In the genomic region with DNA sequence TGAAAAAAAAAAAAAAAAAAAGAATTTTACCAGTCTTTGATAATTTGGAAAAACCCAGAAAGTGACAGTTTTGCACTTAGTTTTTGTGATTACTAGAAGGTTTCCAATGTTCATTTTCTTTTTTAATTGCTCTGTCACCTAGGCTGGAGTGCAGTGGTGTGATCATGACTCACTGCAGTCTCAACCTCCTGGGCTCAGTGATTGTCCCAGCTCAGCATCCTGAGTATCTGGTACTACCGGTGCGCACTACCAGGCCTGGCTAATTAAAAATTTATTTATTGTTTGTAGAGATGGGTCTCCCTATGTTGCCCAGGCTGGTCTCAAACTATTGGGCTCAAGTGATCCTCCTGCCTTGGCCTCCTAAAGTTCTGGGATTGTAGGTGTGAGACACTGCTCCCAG, we compare ENCODE assay signal across 20 cellular contexts. TPM values are rescaled to one million over a fixed set of nuclear protein-coding genes. Genes with fewer than 3 reads are reported as not detected.
A peak's percentile ranks its signal among the peaks of the same experiment; 100 is the strongest.
DNase-seq lines count a peak whose midpoint lies in the region; ATAC-seq and TF ChIP-seq lines count a peak whose summit lies in the region.
"Had no signal": no experiment of that assay in that cellular context is flagged by ENCODE, and none has a peak within 500 bp of the region (broad histone marks: within the 10 kb centered on the region; RNA-seq: fewer than 3 reads in every experiment).

No MANE protein-coding gene starts in this region.

- no peak for TF ChIP-seq CTCF in activated CD8-positive, alpha-beta T cell treated with anti-CD3 and anti-CD28 coated beads for 36 hours (IDR thresholded peaks at IDR 0.05)
- TF ChIP-seq CTCF in HFFc6 (IDR thresholded peaks at IDR 0.05) (no peak), natural killer cell (IDR thresholded peaks at IDR 0.05) (no peak)

- peak; percentile 19 for DNase-seq in activated CD8-positive, alpha-beta T cell treated with anti-CD3 and anti-CD28 coated beads for 36 hours
- no peak for DNase-seq in activated CD8-positive, alpha-beta T cell treated with anti-CD3 and anti-CD28 coated beads, Interleukin-2, amount 10 ng/mL, durations not matched to agents 7 days and 5 days
- no peak for DNase-seq in CD4-positive, CD25-positive, alpha-beta regulatory T cell
- DNase-seq in HFFc6, result no peak
- DNase-seq in immature natural killer cell, result no peak
- DNase-seq in T-cell, result no peak
- no peak for DNase-seq in natural killer cell
- DNase-seq: DMS 273 treated with DMSO at 0.1 percent for 48 hours, H9, MV-4-11, NCI-H1417 treated with DMSO at 0.1 percent for 48 hours, NCI-H1930, NCI-H2171, NCI-H446, NCI-H69, RPMI8226 had no signal

- peaks cover 3% of the 10 kb centered on the region for H3K36me3 Mint-ChIP-seq in activated CD8-positive, alpha-beta T cell treated with anti-CD3 and anti-CD28 coated beads for 36 hours (ENCODE audit: low read depth)
- peaks cover 3% of the 10 kb centered on the region for H3K36me3 Mint-ChIP-seq in activated CD8-positive, alpha-beta T cell treated with anti-CD3 and anti-CD28 coated beads, Interleukin-2, amount 10 ng/mL, durations not matched to agents 7 days and 5 days (ENCODE audit: low read depth)
- no peaks in the 10 kb centered on the region for H3K36me3 Mint-ChIP-seq in CD4-positive, CD25-positive, alpha-beta regulatory T cell
- no peaks in the 10 kb centered on the region for H3K36me3 Mint-ChIP-seq in HFFc6 (ENCODE audit: low read depth)
- H3K36me3 Mint-ChIP-seq in immature natural killer cell, result peaks cover 0 to 5% (median 0%) of the 10 kb centered on the region in 3 donors
- no peaks in the 10 kb centered on the region for H3K36me3 Mint-ChIP-seq in T-cell
- no peaks in the 10 kb centered on the region for H3K36me3 Mint-ChIP-seq in natural killer cell

- POLR2A ChIA-PET in activated CD8-positive, alpha-beta T cell treated with anti-CD3 and anti-CD28 coated beads for 36 hours (lab: Charles Lee), result no interaction called here
- POLR2A ChIA-PET in activated CD8-positive, alpha-beta T cell treated with anti-CD3 and anti-CD28 coated beads, Interleukin-2, amount 10 ng/mL, durations not matched to agents 7 days and 5 days (lab: Charles Lee), result interaction anchor here (0.8 to 1.2 kb wide), 2 partner anchors 35 to 50 kb away, joined by 3 to 4 read pairs; a partner anchor contains a TSS
- POLR2A ChIA-PET in T-cell (lab: Charles Lee), result no interaction called here

- no peak overlapping the region for H3K4me3 ChIP-seq in CD4-positive, CD25-positive, alpha-beta regulatory T cell (ENCODE audit: low read depth, low read length)
- H3K4me3 ChIP-seq: A549; BLaER1 treated with 17β-estradiol and CSF1 and Interleukin-3, amounts not matched to agents 10 nM and 100 nM had no signal

- ATAC-seq in activated CD8-positive, alpha-beta T cell treated with anti-CD3 and anti-CD28 coated beads for 36 hours, result no peak
- no peak for ATAC-seq in activated CD8-positive, alpha-beta T cell treated with anti-CD3 and anti-CD28 coated beads, Interleukin-2, amount 10 ng/mL, durations not matched to agents 7 days and 5 days
- ATAC-seq in CD4-positive, CD25-positive, alpha-beta regulatory T cell (ENCODE audit: low read depth in 2 of 2), result no peak
- ATAC-seq in esophagus mucosa, result peak; percentile 56
- no peak for ATAC-seq in T-cell (replicated peaks in 1 of 4)
- no peak for ATAC-seq in natural killer cell
- ATAC-seq: A549 had no signal

- CTCF ChIA-PET in activated CD8-positive, alpha-beta T cell treated with anti-CD3 and anti-CD28 coated beads for 36 hours (lab: Charles Lee), result interaction anchor here (1.2 kb wide), 1 partner anchor 50 kb away, joined by 3 read pairs; no protein-coding TSS in a partner anchor
- CTCF ChIA-PET in activated CD8-positive, alpha-beta T cell treated with anti-CD3 and anti-CD28 coated beads, Interleukin-2, amount 10 ng/mL, durations not matched to agents 7 days and 5 days (lab: Charles Lee), result interaction anchor here (1.0 kb wide), 1 partner anchor 40 kb away, joined by 3 read pairs; no protein-coding TSS in a partner anchor
- CTCF ChIA-PET in T-cell (lab: Charles Lee), result interaction anchor here (0.7 to 1.2 kb wide), 2 partner anchors 10 to 40 kb away, joined by 3 to 8 read pairs; no protein-coding TSS in a partner anchor

- H3K9me3 Mint-ChIP-seq in activated CD8-positive, alpha-beta T cell treated with anti-CD3 and anti-CD28 coated beads for 36 hours, result no peaks in the 10 kb centered on the region
- no peaks in the 10 kb centered on the region for H3K9me3 Mint-ChIP-seq in activated CD8-positive, alpha-beta T cell treated with anti-CD3 and anti-CD28 coated beads, Interleukin-2, amount 10 ng/mL, durations not matched to agents 7 days and 5 days (ENCODE audit: insufficient read depth)
- H3K9me3 Mint-ChIP-seq in CD4-positive, CD25-positive, alpha-beta regulatory T cell, result no peaks in the 10 kb centered on the region
- H3K9me3 Mint-ChIP-seq in HFFc6, result no peaks in the 10 kb centered on the region
- no peaks in the 10 kb centered on the region for H3K9me3 Mint-ChIP-seq in immature natural killer cell
- no peaks in the 10 kb centered on the region for H3K9me3 Mint-ChIP-seq in T-cell
- no peaks in the 10 kb centered on the region for H3K9me3 Mint-ChIP-seq in natural killer cell
- H3K9me3 Mint-ChIP-seq: H9 had no signal

- intact Hi-C loops in activated CD8-positive, alpha-beta T cell treated with anti-CD3 and anti-CD28 coated beads for 36 hours (cut with micrococcal nuclease), result no loop called here
- intact Hi-C loops in natural killer cell (cut with micrococcal nuclease), result no loop called here

- no peak overlapping the region for H3K4me3 Mint-ChIP-seq in activated CD8-positive, alpha-beta T cell treated with anti-CD3 and anti-CD28 coated beads for 36 hours
- H3K4me3 Mint-ChIP-seq in activated CD8-positive, alpha-beta T cell treated with anti-CD3 and anti-CD28 coated beads, Interleukin-2, amount 10 ng/mL, durations not matched to agents 7 days and 5 days, result no peak overlapping the region
- peak overlapping the region in 3 of 4 donors; percentile 16 to 38 (median 29) for H3K4me3 Mint-ChIP-seq in CD4-positive, CD25-positive, alpha-beta regulatory T cell
- no peak overlapping the region for H3K4me3 Mint-ChIP-seq in HFFc6
- H3K4me3 Mint-ChIP-seq in immature natural killer cell, result no peak overlapping the region
- H3K4me3 Mint-ChIP-seq in T-cell, result no peak overlapping the region
- H3K4me3 Mint-ChIP-seq in natural killer cell, result no peak overlapping the region
- H3K4me3 Mint-ChIP-seq: H9 had no signal

- H3K4me1 ChIP-seq in CD4-positive, CD25-positive, alpha-beta regulatory T cell (ENCODE audit: control insufficient read depth, insufficient read depth, low read length, poor library complexity, severe bottlenecking), result peaks cover 30% of the 10 kb centered on the region

- H3K27me3 Mint-ChIP-seq in activated CD8-positive, alpha-beta T cell treated with anti-CD3 and anti-CD28 coated beads for 36 hours, result no peaks in the 10 kb centered on the region
- no peaks in the 10 kb centered on the region for H3K27me3 Mint-ChIP-seq in activated CD8-positive, alpha-beta T cell treated with anti-CD3 and anti-CD28 coated beads, Interleukin-2, amount 10 ng/mL, durations not matched to agents 7 days and 5 days (ENCODE audit: low read depth)
- no peaks in the 10 kb centered on the region for H3K27me3 Mint-ChIP-seq in CD4-positive, CD25-positive, alpha-beta regulatory T cell
- H3K27me3 Mint-ChIP-seq in HFFc6 (ENCODE audit: insufficient read depth) (no peaks in the 10 kb centered on the region), immature natural killer cell (ENCODE audit: low read depth in 3 of 3) (peaks cover 8 to 13% (median 11%) of the 10 kb centered on the region in 3 donors), T-cell (no peaks in the 10 kb centered on the region), natural killer cell (ENCODE audit: low read depth in 2 of 2) (no peaks in the 10 kb centered on the region)

- H3K4me1 Mint-ChIP-seq in activated CD8-positive, alpha-beta T cell treated with anti-CD3 and anti-CD28 coated beads for 36 hours (ENCODE audit: low read depth), result peaks cover 42% of the 10 kb centered on the region
- H3K4me1 Mint-ChIP-seq in activated CD8-positive, alpha-beta T cell treated with anti-CD3 and anti-CD28 coated beads, Interleukin-2, amount 10 ng/mL, durations not matched to agents 7 days and 5 days (ENCODE audit: low read depth), result peaks cover 25% of the 10 kb centered on the region
- H3K4me1 Mint-ChIP-seq in CD4-positive, CD25-positive, alpha-beta regulatory T cell, result peaks cover 11 to 69% (median 48%) of the 10 kb centered on the region in 4 donors
- H3K4me1 Mint-ChIP-seq in HFFc6 (ENCODE audit: low read depth), result peaks cover 40% of the 10 kb centered on the region
- peaks cover 29 to 63% of the 10 kb centered on the region in 2 donors for H3K4me1 Mint-ChIP-seq in immature natural killer cell
- peaks cover 62 to 73% (median 68%) of the 10 kb centered on the region in 3 donors for H3K4me1 Mint-ChIP-seq in T-cell
- peaks cover 38 to 51% of the 10 kb centered on the region in 2 donors for H3K4me1 Mint-ChIP-seq in natural killer cell

- no peaks in the 10 kb centered on the region for H3K9me3 ChIP-seq in CD4-positive, CD25-positive, alpha-beta regulatory T cell (ENCODE audit: control insufficient read depth in 2 of 2, low read length in 2 of 2)
- H3K9me3 ChIP-seq: A549; BLaER1 treated with 17β-estradiol and CSF1 and Interleukin-3, amounts not matched to agents 10 nM and 100 nM had no signal

- no peak overlapping the region for H3K27ac ChIP-seq in CD4-positive, CD25-positive, alpha-beta regulatory T cell (ENCODE audit: insufficient read depth, low read length, poor library complexity, severe bottlenecking)
- H3K27ac ChIP-seq: A549; BLaER1 treated with 17β-estradiol and CSF1 and Interleukin-3, amounts not matched to agents 10 nM and 100 nM; HL-60 had no signal

- no peaks in the 10 kb centered on the region for H3K36me3 ChIP-seq in CD4-positive, CD25-positive, alpha-beta regulatory T cell (ENCODE audit: control insufficient read depth, insufficient read depth, low read length)

- H3K27ac Mint-ChIP-seq in activated CD8-positive, alpha-beta T cell treated with anti-CD3 and anti-CD28 coated beads for 36 hours, result no peak overlapping the region
- no peak overlapping the region for H3K27ac Mint-ChIP-seq in activated CD8-positive, alpha-beta T cell treated with anti-CD3 and anti-CD28 coated beads, Interleukin-2, amount 10 ng/mL, durations not matched to agents 7 days and 5 days
- H3K27ac Mint-ChIP-seq in CD4-positive, CD25-positive, alpha-beta regulatory T cell, result peak overlapping the region in 1 of 3 donors; percentile 11
- H3K27ac Mint-ChIP-seq in HFFc6, result peak overlapping the region; percentile 74
- H3K27ac Mint-ChIP-seq in immature natural killer cell, result no peak overlapping the region
- no peak overlapping the region for H3K27ac Mint-ChIP-seq in T-cell
- H3K27ac Mint-ChIP-seq in natural killer cell, result no peak overlapping the region
- H3K27ac Mint-ChIP-seq: H9 had no signal

- no peaks in the 10 kb centered on the region for H3K27me3 ChIP-seq in CD4-positive, CD25-positive, alpha-beta regulatory T cell (ENCODE audit: control insufficient read depth, insufficient read depth, low read length)
- H3K27me3 ChIP-seq: BLaER1 treated with 17β-estradiol and CSF1 and Interleukin-3, amounts not matched to agents 10 nM and 100 nM had no signal

RNA-seq across cellular contexts. Expression of a gene that starts 3.3 kb away (rescaled TPM):
- 10 to 100 TPM; 11.9 to 12.3 TPM for total RNA-seq in activated CD8-positive, alpha-beta T cell treated with anti-CD3 and anti-CD28 coated beads for 36 hours
- total RNA-seq in activated CD8-positive, alpha-beta T cell treated with anti-CD3 and anti-CD28 coated beads, Interleukin-2, amount 10 ng/mL, durations not matched to agents 7 days and 5 days, result 10 to 100 TPM; 10.9 to 11.0 TPM
- total RNA-seq in CD4-positive, CD25-positive, alpha-beta regulatory T cell, result 12.5 TPM
- 10 to 100 TPM; 16.8 to 23.1 (median 21.0) TPM for polyA plus RNA-seq in CD4-positive, CD25-positive, alpha-beta regulatory T cell
- 10 to 100 TPM; 21.3 to 28.0 (median 23.4) TPM for total RNA-seq in HFFc6 (2021; fragmentation: NEBNext Ultra II Directional; extraction: Animal tissue kit (Norgen Biotek cat#: 25700))
- total RNA-seq in esophagus mucosa (12.9 TPM), T-cell (10 to 100 TPM; 10.1 to 18.0 (median 13.9) TPM), natural killer cell (1 to 10 TPM; 7.3 to 9.6 (median 9.5) TPM)
- 10 to 100 TPM; 15.7 to 20.1 (median 15.7) TPM for polyA plus RNA-seq in immature natural killer cell

RNA-seq across cellular contexts. Expression of a gene that starts 34.7 kb away (rescaled TPM):
- 10 to 100 TPM; 21.2 to 21.7 TPM for total RNA-seq in activated CD8-positive, alpha-beta T cell treated with anti-CD3 and anti-CD28 coated beads for 36 hours
- 10 to 100 TPM; 30.2 to 32.2 TPM for total RNA-seq in activated CD8-positive, alpha-beta T cell treated with anti-CD3 and anti-CD28 coated beads, Interleukin-2, amount 10 ng/mL, durations not matched to agents 7 days and 5 days
- 41.0 TPM for total RNA-seq in CD4-positive, CD25-positive, alpha-beta regulatory T cell
- 100 to 1,000 TPM in 3 of 4 donors, 10 to 100 TPM in 1; 93.7 to 139 (median 104) TPM for polyA plus RNA-seq in CD4-positive, CD25-positive, alpha-beta regulatory T cell
- total RNA-seq in HFFc6 (2021; fragmentation: NEBNext Ultra II Directional; extraction: Animal tissue kit (Norgen Biotek cat#: 25700)), result 10 to 100 TPM; 14.6 to 18.7 (median 16.3) TPM
- total RNA-seq in esophagus mucosa (5.5 TPM), T-cell (10 to 100 TPM; 38.0 to 57.7 (median 51.2) TPM), natural killer cell (10 to 100 TPM; 42.2 to 50.5 (median 49.8) TPM)
- 100 to 1,000 TPM in 2 of 3 donors, 10 to 100 TPM in 1; 81.6 to 112 (median 105) TPM for polyA plus RNA-seq in immature natural killer cell

Comparison
In these comparisons a context has a peak if more than half of its experiments do, and no peak if none do; other contexts are left out.
1. H3K4me3 Mint-ChIP-seq: peak in CD4-positive, CD25-positive, alpha-beta regulatory T cell (3 of 4); none in activated CD8-positive, alpha-beta T cell treated with anti-CD3 and anti-CD28 coated beads for 36 hours (single experiment), activated CD8-positive, alpha-beta T cell treated with anti-CD3 and anti-CD28 coated beads, Interleukin-2, amount 10 ng/mL, durations not matched to agents 7 days and 5 days (single experiment), HFFc6 (single experiment), immature natural killer cell (0 of 5), T-cell (0 of 3) and natural killer cell (single experiment).